In genomic region chr7:121204537-121204936, GRCh38 we compare ENCODE assay signal across 14 cellular contexts.
DNase-seq lines count a peak whose midpoint lies in the region; ATAC-seq, FAIRE-seq and TF ChIP-seq lines count a peak whose summit lies in the region.
"Had no signal": no experiment of that assay in that cellular context is flagged by ENCODE, and none has a peak within 500 bp of the region (broad histone marks: within the 10 kb centered on the region; RNA-seq: fewer than 3 reads in every experiment).

No MANE protein-coding gene starts in this region.

- intact Hi-C loops in Right ventricle myocardium superior (cut with DNase I) (no loop called here), right cardiac atrium (cut with DNase I) (no loop called here), K562 (cut with micrococcal nuclease) (no loop called here)

- no peak for TF ChIP-seq RAD21 in K562 (CRISPR knock-in tag; conservative IDR thresholded peaks at IDR 0.05 in 1 of 2, IDR thresholded peaks at IDR 0.05 in 1 of 2)

- H3K27ac ChIP-seq in right cardiac atrium (ENCODE audit: low read length), result no peak overlapping the region
- no peak overlapping the region for H3K27ac ChIP-seq in K562 (ENCODE audit: extremely low read depth, low read depth, low read length)
- H3K27ac ChIP-seq: suprapubic skin had no signal

- POLR2A ChIA-PET in K562 (lab: Yijun Ruan, JAX), result interaction anchor here (0.7 kb wide), 1 partner anchor 9 kb away, joined by 3 read pairs; no protein-coding TSS in a partner anchor

- H3K36me3 ChIP-seq in K562 (ENCODE audit: control insufficient read depth, insufficient read depth, low read length), result peaks cover 92% of the 10 kb centered on the region
- H3K36me3 ChIP-seq: suprapubic skin had no signal

- H3K27me3 ChIP-seq in right cardiac atrium (ENCODE audit: control insufficient read depth, insufficient read depth), result no peaks in the 10 kb centered on the region
- H3K27me3 ChIP-seq in K562 (ENCODE audit: control insufficient read depth in 2 of 2, insufficient read depth in 2 of 2, low read length in 2 of 2), result no peaks in the 10 kb centered on the region
- H3K27me3 ChIP-seq: suprapubic skin had no signal

- H3K9me3 Mint-ChIP-seq in endothelial cell (ENCODE audit: unreplicated experiment), result no peaks in the 10 kb centered on the region
- H3K9me3 Mint-ChIP-seq: T-helper 2 cell treated with Interferon-gamma antibody and Interleukin-4, amounts not matched to agents 5 μg/mL and 100 μg/mL, for 36 hours had no signal

- CTCF ChIA-PET in K562 (lab: Yijun Ruan, JAX; ENCODE audit: low intra/inter-chr PET ratio), result no interaction called here

- H3K4me1 Mint-ChIP-seq in endothelial cell (ENCODE audit: unreplicated experiment), result no peaks in the 10 kb centered on the region

- H3K27me3 Mint-ChIP-seq in endothelial cell (ENCODE audit: unreplicated experiment), result peaks cover 2% of the 10 kb centered on the region

- 61% methylated on average over 1 of the region's 1 CpG for WGBS in right cardiac atrium
- WGBS in K562 (ENCODE audit: insufficient coverage, low coverage, missing lambda C conversion rate), result 90% methylated on average over 1 of the region's 1 CpG

- TF ChIP-seq EP300 in K562 (IDR thresholded peaks at IDR 0.05; ENCODE audit: low read length), result no peak

- no peak overlapping the region for H3K4me3 ChIP-seq in right cardiac atrium (ENCODE audit: low read length)
- no peak overlapping the region for H3K4me3 ChIP-seq in K562
- H3K4me3 ChIP-seq: suprapubic skin had no signal

- TF ChIP-seq CTCF in K562 (IDR thresholded peaks at IDR 0.05 in 2 of 3, conservative IDR thresholded peaks at IDR 0.05 in 1 of 3; ENCODE audit: insufficient read depth in 2 of 3, low read depth in 1 of 3, low read length in 3 of 3), result no peak
- TF ChIP-seq CTCF in endothelial cell (IDR thresholded peaks at IDR 0.05; ENCODE audit: unreplicated experiment), result no peak

- TF ChIP-seq POLR2A in K562 (conservative IDR thresholded peaks at IDR 0.05), result 0 out of 2 replicates have a peak, but pooled peaks have one; percentile 20

- H3K4me1 ChIP-seq in right cardiac atrium (ENCODE audit: control insufficient read depth, insufficient read depth, low read length) (no peaks in the 10 kb centered on the region), K562 (replicated peaks in 1 of 2; ENCODE audit: control insufficient read depth in 2 of 2, insufficient read depth in 2 of 2, low read length in 2 of 2) (no peaks in the 10 kb centered on the region)
- H3K4me1 ChIP-seq: suprapubic skin had no signal

- H3K4me2 ChIP-seq in K562 (ENCODE audit: insufficient read depth, low read length), result no peak overlapping the region

- no peak overlapping the region for H3K9ac ChIP-seq in K562 (ENCODE audit: insufficient read depth in 1 of 2, low read depth in 2 of 2, low read length in 2 of 2)

- H3K4me3 Mint-ChIP-seq in endothelial cell (ENCODE audit: unreplicated experiment), result no peak overlapping the region
- H3K4me3 Mint-ChIP-seq: T-helper 2 cell treated with Interferon-gamma antibody and Interleukin-4, amounts not matched to agents 5 μg/mL and 100 μg/mL, for 36 hours had no signal

- no peaks in the 10 kb centered on the region for H3K9me3 ChIP-seq in right cardiac atrium (ENCODE audit: control insufficient read depth, low read length)
- H3K9me3 ChIP-seq in K562 (replicated peaks; ENCODE audit: control insufficient read depth, insufficient read depth, low read depth, low read length), result no peaks in the 10 kb centered on the region
- H3K9me3 ChIP-seq: suprapubic skin had no signal

- H3K79me2 ChIP-seq in K562 (ENCODE audit: control insufficient read depth, insufficient read depth, low read length), result peaks cover 40% of the 10 kb centered on the region

- peak; percentile 51 for ATAC-seq in Right ventricle myocardium superior (ENCODE audit: poor library complexity)
- no peak for ATAC-seq in right cardiac atrium
- ATAC-seq in K562, result no peak; the same call in 2 of the 3 replicates
- no peak for ATAC-seq in GM19397 (IDR thresholded peaks at IDR 0.05; ENCODE audit: unreplicated experiment)

- FAIRE-seq in K562 (lab: Jason Lieb, UNC), result no peak
- FAIRE-seq: colon had no signal

- in situ Hi-C loops in K562 (cut with MboI), result no loop called here

- H3K9me1 ChIP-seq in K562 (ENCODE audit: control insufficient read depth, insufficient read depth, low read length), result no peaks in the 10 kb centered on the region

- no peaks in the 10 kb centered on the region for H4K20me1 ChIP-seq in K562 (replicated peaks; ENCODE audit: control insufficient read depth, insufficient read depth, low read length)

- BruUV-seq in K562 (replicated peaks; lab: Mats Ljungman, UMichigan), result TSS peak; percentile 4

- H2AFZ ChIP-seq in K562 (ENCODE audit: low read depth, low read length), result no peak overlapping the region

- no peak for DNase-seq in Right ventricle myocardium superior
- DNase-seq in right cardiac atrium, result no peak
- peak; percentile 62 for DNase-seq in NCI-H146 (lab: John Stamatoyannopoulos, UW)
- DNase-seq in K562 (ENCODE audit: extremely low read depth in 1 of 4, low spot score in 3 of 4), result no peak
- peak; percentile 73 for DNase-seq in renal cortical epithelial cell (ENCODE audit: low read depth)
- no peak for DNase-seq in A172 (ENCODE audit: low spot score)
- no peak for DNase-seq in endothelial cell (ENCODE audit: low spot score)
- DNase-seq: midbrain, occipital lobe, RPMI8226 had no signal

- no peaks in the 10 kb centered on the region for H3K36me3 Mint-ChIP-seq in endothelial cell (ENCODE audit: low read depth, unreplicated experiment)

- no peak overlapping the region for H3K27ac Mint-ChIP-seq in endothelial cell (ENCODE audit: unreplicated experiment)
- H3K27ac Mint-ChIP-seq: T-helper 2 cell treated with Interferon-gamma antibody and Interleukin-4, amounts not matched to agents 5 μg/mL and 100 μg/mL, for 36 hours had no signal

TF ChIP-seq in K562, 482 proteins besides CTCF, POLR2A, EP300 and RAD21:
- TF ChIP-seq EZH2 (IDR thresholded peaks at IDR 0.05; ENCODE audit: borderline replicate concordance, low read depth, low read length) (no peak), ZSCAN29 (IDR thresholded peaks at IDR 0.05) (no peak), MAZ (CRISPR knock-in tag; conservative IDR thresholded peaks at IDR 0.05 in 1 of 2, IDR thresholded peaks at IDR 0.05 in 1 of 2) (no peak), FOXM1 (IDR thresholded peaks at IDR 0.05; ENCODE audit: low read depth) (no peak), FOXM1 (CRISPR knock-in tag; IDR thresholded peaks at IDR 0.05; ENCODE audit: low read depth) (no peak), SREBF2 (CRISPR knock-in tag; IDR thresholded peaks at IDR 0.05) (peak; percentile 83; the same call in 1 of the 2 replicates), ZSCAN32 (CRISPR knock-in tag; IDR thresholded peaks at IDR 0.05) (no peak)
- TF ChIP-seq, protein P1, sequence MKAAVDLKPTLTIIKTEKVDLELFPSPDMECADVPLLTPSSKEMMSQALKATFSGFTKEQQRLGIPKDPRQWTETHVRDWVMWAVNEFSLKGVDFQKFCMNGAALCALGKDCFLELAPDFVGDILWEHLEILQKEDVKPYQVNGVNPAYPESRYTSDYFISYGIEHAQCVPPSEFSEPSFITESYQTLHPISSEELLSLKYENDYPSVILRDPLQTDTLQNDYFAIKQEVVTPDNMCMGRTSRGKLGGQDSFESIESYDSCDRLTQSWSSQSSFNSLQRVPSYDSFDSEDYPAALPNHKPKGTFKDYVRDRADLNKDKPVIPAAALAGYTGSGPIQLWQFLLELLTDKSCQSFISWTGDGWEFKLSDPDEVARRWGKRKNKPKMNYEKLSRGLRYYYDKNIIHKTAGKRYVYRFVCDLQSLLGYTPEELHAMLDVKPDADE (conservative IDR thresholded peaks at IDR 0.05; ENCODE audit: control insufficient read depth, low read depth, low read length), result no peak

Comparison
In these comparisons a context has a peak if more than half of its experiments do, and no peak if none do; other contexts are left out.
1. DNase-seq: peak in NCI-H146 (single experiment) and renal cortical epithelial cell (single experiment); none in Right ventricle myocardium superior (single experiment), right cardiac atrium (0 of 3), K562 (0 of 4), A172 (single experiment) and endothelial cell (single experiment).